In the genomic region with DNA sequence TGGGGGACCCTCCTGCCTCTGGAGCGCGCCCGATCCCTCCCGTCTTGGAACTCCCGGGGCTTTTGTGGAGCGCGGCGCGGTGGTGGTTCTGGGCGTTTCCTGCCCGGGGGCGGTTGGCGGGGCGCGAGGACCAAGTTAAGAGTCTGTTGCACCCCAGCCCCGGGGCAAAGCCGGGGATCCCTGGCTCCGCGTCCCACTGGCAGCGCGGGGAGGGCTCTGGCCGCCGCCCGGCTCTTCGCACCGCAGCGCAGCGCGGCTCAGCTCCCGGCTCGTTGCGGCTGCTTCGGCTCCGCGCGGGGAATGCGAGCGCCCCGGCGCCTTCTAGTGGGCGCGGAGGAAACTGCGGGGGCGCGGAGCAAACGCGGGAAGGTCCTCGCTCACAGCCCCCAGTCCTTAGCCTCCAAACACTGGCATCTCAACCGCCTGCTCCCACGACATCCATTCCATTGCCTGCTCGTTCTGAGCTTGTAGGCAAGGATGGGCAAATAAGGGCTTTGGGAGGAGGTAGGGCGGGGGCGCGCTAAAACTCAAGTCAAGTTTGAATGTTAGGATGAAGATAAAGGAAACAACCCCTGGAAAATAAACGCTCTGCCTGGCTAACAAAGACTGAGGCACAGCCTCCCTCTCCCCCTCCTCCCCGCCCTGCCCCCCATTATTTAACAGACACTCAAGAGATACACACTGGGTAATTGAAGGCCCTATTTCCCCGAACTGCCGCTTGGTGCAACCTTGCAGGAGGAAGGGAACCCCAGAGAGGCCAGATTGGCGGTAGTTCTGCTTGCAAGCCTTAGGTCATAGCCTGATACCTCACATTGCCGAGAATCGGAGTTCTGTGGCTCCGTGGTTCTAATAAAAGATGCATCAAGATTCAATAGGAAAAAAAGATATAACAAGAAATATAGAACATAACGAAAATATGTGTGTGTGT, we compare ENCODE assay signal across 8 cellular contexts.
DNase-seq lines count a peak whose midpoint lies in the region; ATAC-seq and TF ChIP-seq lines count a peak whose summit lies in the region.

A gene (minus strand): TSS at position 304 of the 928 bp plus-strand sequence. CDS start 1,069 bp downstream, outside the sequence.

- peak; percentile 87 for TF ChIP-seq CTCF in GM13976 (IDR thresholded peaks at IDR 0.05; ENCODE audit: borderline replicate concordance, control extremely low read depth, extremely low read depth, insufficient read depth, missing control alignments)

- DNase-seq in 8988T (peak; percentile 78), GM13976 (ENCODE audit: low spot score) (peak; percentile 86), NCI-H2196 (lab: John Stamatoyannopoulos, UW; ENCODE audit: unreplicated experiment) (peak; percentile 85), left kidney (ENCODE audit: low read depth, low spot score) (peak; percentile 88)
- DNase-seq in stimulated activated CD4-positive, alpha-beta T cell treated with anti-CD3 and anti-CD28 coated beads, Interleukin-2, amount 100 ng/mL, for 48 hours: peak; percentile 55 to 65

- H3K27ac ChIP-seq in cingulate gyrus (ENCODE audit: low read depth, low read length): peak within 1 kb of the TSS; percentile 12

- peak; percentile 90 for ATAC-seq in HG02885 (IDR thresholded peaks at IDR 0.05; ENCODE audit: poor library complexity, unreplicated experiment)
- peak; percentile 85 to 87 for ATAC-seq in activated CD4-positive, CD25-positive, alpha-beta regulatory T cell treated with anti-CD3 and anti-CD28 coated beads, Interleukin-2, amount 50 U/mL, for 24 hours

- in situ Hi-C loops in GM13976 (cut with MboI; ENCODE audit: low sequenced_read_pairs, unreplicated experiment): no loop called here

Comparison
In these comparisons a context has a peak if more than half of its experiments do, and no peak if none do; other contexts are left out.
1. Peak in every context shown above with its lines: DNase-seq, ATAC-seq and H3K27ac ChIP-seq.